In genomic region chr3:190534986-190535385, GRCh38 we compare ENCODE assay signal across 19 cellular contexts. TPM values are rescaled to one million over a fixed set of nuclear protein-coding genes. Genes with fewer than 3 reads are reported as not detected.
A peak's percentile ranks its signal among the peaks of the same experiment; 100 is the strongest.
DNase-seq lines count a peak whose midpoint lies in the region; ATAC-seq, FAIRE-seq and TF ChIP-seq lines count a peak whose summit lies in the region.
"Had no signal": no experiment of that assay in that cellular context is flagged by ENCODE, and none has a peak within 500 bp of the region (broad histone marks: within the 10 kb centered on the region; RNA-seq: fewer than 3 reads in every experiment).

No MANE protein-coding gene starts in this region.

- no peak overlapping the region for H3K4me3 ChIP-seq in RWPE2 (ENCODE audit: severe bottlenecking)
- no peak overlapping the region for H3K4me3 ChIP-seq in kidney (ENCODE audit: low read length in 2 of 2)
- H3K4me3 ChIP-seq: neural progenitor cell, transverse colon had no signal

- intact Hi-C loops in kidney (cut with DNase I), result no loop called here

- H3K9me3 ChIP-seq in RWPE2 (ENCODE audit: severe bottlenecking), result no peaks in the 10 kb centered on the region
- H3K9me3 ChIP-seq in kidney (ENCODE audit: control insufficient read depth in 1 of 2, low read length in 2 of 2), result no peaks in the 10 kb centered on the region
- H3K9me3 ChIP-seq: transverse colon had no signal

- no peak overlapping the region for H3K9ac ChIP-seq in kidney (ENCODE audit: low read length in 2 of 2)
- H3K9ac ChIP-seq: neural progenitor cell had no signal

- H3K4me1 ChIP-seq in RWPE2 (ENCODE audit: insufficient read depth, poor library complexity, severe bottlenecking), result peaks cover 70% of the 10 kb centered on the region
- H3K4me1 ChIP-seq in kidney (ENCODE audit: control insufficient read depth in 1 of 2, insufficient read depth in 1 of 2, low read depth in 1 of 2, low read length in 2 of 2), result peaks cover 0 to 4% of the 10 kb centered on the region in 2 donors

- TF ChIP-seq CTCF in RWPE2 (IDR thresholded peaks at IDR 0.05; ENCODE audit: poor library complexity, severe bottlenecking) (no peak), nephron (IDR thresholded peaks at IDR 0.05; ENCODE audit: unreplicated experiment in 3 of 3) (no peak), kidney (IDR thresholded peaks at IDR 0.05; ENCODE audit: borderline replicate concordance, extremely low read depth, insufficient read depth) (no peak)

- H3K27ac Mint-ChIP-seq in nephron, result peak overlapping the region; percentile 47 to 78 (median 54)
- H3K27ac Mint-ChIP-seq: activated naive CD4-positive, alpha-beta T cell treated with anti-CD3 and anti-CD28 coated beads, Interleukin-2, amount 50 U/mL, for 24 hours; neural progenitor cell had no signal

- peak; percentile 38 to 41 for ATAC-seq in activated CD4-positive, CD25-positive, alpha-beta regulatory T cell treated with anti-CD3 and anti-CD28 coated beads, Interleukin-2, amount 50 U/mL, for 24 hours
- peak; percentile 19; the same call in 2 of the 3 replicates for ATAC-seq in RWPE2 (ENCODE audit: low read depth)
- ATAC-seq: left colon had no signal

- H3K27me3 ChIP-seq in RWPE2 (ENCODE audit: insufficient read depth, poor library complexity, severe bottlenecking), result no peaks in the 10 kb centered on the region
- H3K27me3 ChIP-seq: neural progenitor cell, transverse colon had no signal

- H3K27ac ChIP-seq in RWPE2 (ENCODE audit: poor library complexity, severe bottlenecking) (peak overlapping the region; percentile 100), epithelial cell of prostate (peak overlapping the region; percentile 99), kidney (ENCODE audit: low read depth in 2 of 2, low read length in 2 of 2) (no peak overlapping the region)
- H3K27ac ChIP-seq: neural progenitor cell had no signal

- DNase-seq in activated CD4-positive, CD25-positive, alpha-beta regulatory T cell treated with anti-CD3 and anti-CD28 coated beads, Interleukin-2, amount 50 U/mL, for 72 hours, result no peak
- no peak for DNase-seq in RWPE2 (ENCODE audit: low spot score)
- DNase-seq in epithelial cell of prostate (ENCODE audit: low read depth, low spot score), result peak; percentile 97
- no peak for DNase-seq in kidney
- DNase-seq in NCI-H1694 treated with DMSO at 0.1 percent for 48 hours (lab: John Stamatoyannopoulos, UW), result no peak
- no peak for DNase-seq in ACHN
- DNase-seq: activated CD4-positive, alpha-beta T cell treated with anti-CD3 and anti-CD28 coated beads for 48 hours; left colon; NCI-H1105; NCI-H526; Right ventricle myocardium superior; stimulated activated naive CD4-positive, alpha-beta T cell; transverse colon had no signal

- FAIRE-seq in kidney (lab: Jason Lieb, UNC), result no peak
- FAIRE-seq: A204.1 had no signal

- H3K27me3 Mint-ChIP-seq in nephron (ENCODE audit: low read depth), result no peaks in the 10 kb centered on the region
- H3K27me3 Mint-ChIP-seq: activated naive CD4-positive, alpha-beta T cell treated with anti-CD3 and anti-CD28 coated beads, Interleukin-2, amount 50 U/mL, for 24 hours; CD4-positive, CD25-positive, alpha-beta regulatory T cell had no signal

- H3K4me3 Mint-ChIP-seq in nephron, result no peak overlapping the region
- H3K4me3 Mint-ChIP-seq: activated naive CD4-positive, alpha-beta T cell treated with anti-CD3 and anti-CD28 coated beads, Interleukin-2, amount 50 U/mL, for 24 hours; neural progenitor cell had no signal

- H3K36me3 Mint-ChIP-seq in nephron (ENCODE audit: low read depth), result no peaks in the 10 kb centered on the region

- in situ Hi-C loops in ACHN (cut with HindIII; ENCODE audit: low pct_ligation_motif_present, low pct_unique_long_range_greater_than_20kb, low sequenced_read_pairs), result no loop called here

- H3K36me3 ChIP-seq in RWPE2 (ENCODE audit: low read depth) (peaks cover 39% of the 10 kb centered on the region), kidney (ENCODE audit: control insufficient read depth in 1 of 2, insufficient read depth in 2 of 2, low read length in 2 of 2) (no peaks in the 10 kb centered on the region)
- H3K36me3 ChIP-seq: neural progenitor cell, transverse colon had no signal

- H3K9me3 Mint-ChIP-seq in nephron, result no peaks in the 10 kb centered on the region
- H3K9me3 Mint-ChIP-seq: activated naive CD4-positive, alpha-beta T cell treated with anti-CD3 and anti-CD28 coated beads, Interleukin-2, amount 50 U/mL, for 24 hours; CD4-positive, CD25-positive, alpha-beta regulatory T cell; neural progenitor cell had no signal

- peaks cover 47% of the 10 kb centered on the region for H3K4me1 Mint-ChIP-seq in nephron

RNA-seq across cellular contexts. Expression of gene IL1RAP, which starts 21.1 kb away (rescaled TPM):
- total RNA-seq in kidney, result 10.0 TPM
- 1.7 TPM for polyA plus RNA-seq in kidney (ENCODE audit: insufficient read depth, low read depth, low replicate concordance)

Comparison
In these comparisons a context has a peak if more than half of its experiments do, and no peak if none do; other contexts are left out.
1. H3K27ac ChIP-seq: peak in RWPE2 (single experiment) and epithelial cell of prostate (single experiment); none in kidney (0 of 2).